Comparison of ENCODE assay signal across 1 cellular context in the genomic region with DNA sequence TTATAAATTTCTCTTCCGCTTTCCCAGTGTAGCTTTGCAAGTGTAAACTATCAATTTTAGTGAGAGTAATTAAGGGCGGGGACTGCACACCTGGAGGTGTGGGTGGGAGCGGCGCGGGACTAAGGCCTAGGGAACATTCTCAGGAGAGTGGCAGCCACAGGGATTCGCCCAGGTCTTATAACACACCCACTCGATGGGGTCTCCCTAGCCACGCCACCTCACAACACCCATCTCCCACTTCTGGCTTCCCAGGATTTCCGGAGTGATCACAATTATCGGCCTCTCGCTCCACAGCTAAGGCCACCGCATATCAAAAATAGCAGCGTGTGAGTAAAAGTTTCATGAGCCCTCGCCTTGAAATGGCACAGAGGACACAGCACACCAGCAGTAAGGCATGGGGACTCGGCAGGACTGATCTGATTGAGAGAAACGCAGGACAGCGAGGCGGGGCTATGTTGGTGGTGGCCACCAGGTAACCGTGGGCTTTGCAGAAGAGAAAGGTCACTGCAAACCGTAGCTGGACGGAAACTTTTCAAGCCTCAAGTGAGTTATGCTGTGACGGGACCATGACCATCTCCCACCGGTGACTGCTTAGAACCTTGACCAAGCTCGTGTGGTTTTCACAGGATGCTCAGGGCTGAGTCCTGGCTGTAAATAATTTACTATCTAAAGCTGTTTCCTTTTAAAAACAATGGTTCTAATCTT.
A peak's percentile ranks its signal among the peaks of the same experiment; 100 is the strongest.
TF ChIP-seq lines count a peak whose summit lies in the region.

No MANE protein-coding gene starts in this region.

TF ChIP-seq in GM12878, 131 proteins besides CTCF, POLR2A, EP300 and RAD21 (continued from another document and continues in another):
- TF ChIP-seq ZSCAN29 (IDR thresholded peaks at IDR 0.05) (no peak), RFX5 (IDR thresholded peaks at IDR 0.05; ENCODE audit: low read depth, low read length) (no peak), SREBF1 (IDR thresholded peaks at IDR 0.05; ENCODE audit: low read length) (no peak), NBN (IDR thresholded peaks at IDR 0.05) (peak; percentile 61; the same call in 1 of the 2 replicates), ESRRA (IDR thresholded peaks at IDR 0.05; ENCODE audit: low read length) (no peak), YBX1 (IDR thresholded peaks at IDR 0.05) (no peak), NRF1 (conservative IDR thresholded peaks at IDR 0.05; ENCODE audit: low read depth, low read length) (no peak), BCL11A (IDR thresholded peaks at IDR 0.05; ENCODE audit: low read depth, low read length) (no peak), CBFB (IDR thresholded peaks at IDR 0.05; ENCODE audit: low read depth) (no peak), TCF12 (IDR thresholded peaks at IDR 0.05; ENCODE audit: low read depth, low read length) (no peak), SUZ12 (IDR thresholded peaks at IDR 0.05; ENCODE audit: unreplicated experiment) (no peak), CEBPB (IDR thresholded peaks at IDR 0.05; ENCODE audit: borderline replicate concordance in 1 of 2, low read depth in 2 of 2, low read length in 2 of 2) (no peak), RUNX3 (IDR thresholded peaks at IDR 0.05; ENCODE audit: low read length) (no peak), TCF7 (IDR thresholded peaks at IDR 0.05; ENCODE audit: borderline replicate concordance) (no peak), TBL1XR1 (IDR thresholded peaks at IDR 0.05; ENCODE audit: low read depth, low read length) (no peak), PML (IDR thresholded peaks at IDR 0.05; ENCODE audit: low read length) (no peak), WRNIP1 (IDR thresholded peaks at IDR 0.05; ENCODE audit: borderline replicate concordance, low read depth, low read length) (no peak), IRF4 (IDR thresholded peaks at IDR 0.05; ENCODE audit: low read depth, low read length) (no peak), JUND (IDR thresholded peaks at IDR 0.05; ENCODE audit: low read depth, low read length) (no peak), SP1 (IDR thresholded peaks at IDR 0.05; ENCODE audit: low read depth, low read length) (no peak), PAX8 (IDR thresholded peaks at IDR 0.05) (no peak), ZNF207 (IDR thresholded peaks at IDR 0.05; ENCODE audit: borderline replicate concordance) (no peak; the same call in 1 of the 2 replicates), KDM1A (IDR thresholded peaks at IDR 0.05; ENCODE audit: borderline replicate concordance) (no peak), ZZZ3 (IDR thresholded peaks at IDR 0.05; ENCODE audit: control insufficient read depth, insufficient read length, low read depth) (no peak), POLR2AphosphoS2 (IDR thresholded peaks at IDR 0.05; ENCODE audit: low read depth, low read length) (no peak), KLF5 (IDR thresholded peaks at IDR 0.05; ENCODE audit: partially characterized antibody) (no peak), ZNF217 (IDR thresholded peaks at IDR 0.05) (no peak), ZBED1 (IDR thresholded peaks at IDR 0.05; ENCODE audit: borderline replicate concordance) (no peak), SREBF2 (IDR thresholded peaks at IDR 0.05; ENCODE audit: low read length) (no peak), FOS (IDR thresholded peaks at IDR 0.05; ENCODE audit: borderline replicate concordance, extremely low read depth, insufficient read length) (no peak)
- TF ChIP-seq, protein P1, sequence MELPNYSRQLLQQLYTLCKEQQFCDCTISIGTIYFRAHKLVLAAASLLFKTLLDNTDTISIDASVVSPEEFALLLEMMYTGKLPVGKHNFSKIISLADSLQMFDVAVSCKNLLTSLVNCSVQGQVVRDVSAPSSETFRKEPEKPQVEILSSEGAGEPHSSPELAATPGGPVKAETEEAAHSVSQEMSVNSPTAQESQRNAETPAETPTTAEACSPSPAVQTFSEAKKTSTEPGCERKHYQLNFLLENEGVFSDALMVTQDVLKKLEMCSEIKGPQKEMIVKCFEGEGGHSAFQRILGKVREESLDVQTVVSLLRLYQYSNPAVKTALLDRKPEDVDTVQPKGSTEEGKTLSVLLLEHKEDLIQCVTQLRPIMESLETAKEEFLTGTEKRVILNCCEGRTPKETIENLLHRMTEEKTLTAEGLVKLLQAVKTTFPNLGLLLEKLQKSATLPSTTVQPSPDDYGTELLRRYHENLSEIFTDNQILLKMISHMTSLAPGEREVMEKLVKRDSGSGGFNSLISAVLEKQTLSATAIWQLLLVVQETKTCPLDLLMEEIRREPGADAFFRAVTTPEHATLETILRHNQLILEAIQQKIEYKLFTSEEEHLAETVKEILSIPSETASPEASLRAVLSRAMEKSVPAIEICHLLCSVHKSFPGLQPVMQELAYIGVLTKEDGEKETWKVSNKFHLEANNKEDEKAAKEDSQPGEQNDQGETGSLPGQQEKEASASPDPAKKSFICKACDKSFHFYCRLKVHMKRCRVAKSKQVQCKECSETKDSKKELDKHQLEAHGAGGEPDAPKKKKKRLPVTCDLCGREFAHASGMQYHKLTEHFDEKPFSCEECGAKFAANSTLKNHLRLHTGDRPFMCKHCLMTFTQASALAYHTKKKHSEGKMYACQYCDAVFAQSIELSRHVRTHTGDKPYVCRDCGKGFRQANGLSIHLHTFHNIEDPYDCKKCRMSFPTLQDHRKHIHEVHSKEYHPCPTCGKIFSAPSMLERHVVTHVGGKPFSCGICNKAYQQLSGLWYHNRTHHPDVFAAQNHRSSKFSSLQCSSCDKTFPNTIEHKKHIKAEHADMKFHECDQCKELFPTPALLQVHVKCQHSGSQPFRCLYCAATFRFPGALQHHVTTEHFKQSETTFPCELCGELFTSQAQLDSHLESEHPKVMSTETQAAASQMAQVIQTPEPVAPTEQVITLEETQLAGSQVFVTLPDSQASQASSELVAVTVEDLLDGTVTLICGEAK (IDR thresholded peaks at IDR 0.05; ENCODE audit: borderline replicate concordance), result no peak
- TF ChIP-seq, protein P2, sequence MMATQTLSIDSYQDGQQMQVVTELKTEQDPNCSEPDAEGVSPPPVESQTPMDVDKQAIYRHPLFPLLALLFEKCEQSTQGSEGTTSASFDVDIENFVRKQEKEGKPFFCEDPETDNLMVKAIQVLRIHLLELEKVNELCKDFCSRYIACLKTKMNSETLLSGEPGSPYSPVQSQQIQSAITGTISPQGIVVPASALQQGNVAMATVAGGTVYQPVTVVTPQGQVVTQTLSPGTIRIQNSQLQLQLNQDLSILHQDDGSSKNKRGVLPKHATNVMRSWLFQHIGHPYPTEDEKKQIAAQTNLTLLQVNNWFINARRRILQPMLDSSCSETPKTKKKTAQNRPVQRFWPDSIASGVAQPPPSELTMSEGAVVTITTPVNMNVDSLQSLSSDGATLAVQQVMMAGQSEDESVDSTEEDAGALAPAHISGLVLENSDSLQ (IDR thresholded peaks at IDR 0.05), result no peak
- TF ChIP-seq, protein P3, sequence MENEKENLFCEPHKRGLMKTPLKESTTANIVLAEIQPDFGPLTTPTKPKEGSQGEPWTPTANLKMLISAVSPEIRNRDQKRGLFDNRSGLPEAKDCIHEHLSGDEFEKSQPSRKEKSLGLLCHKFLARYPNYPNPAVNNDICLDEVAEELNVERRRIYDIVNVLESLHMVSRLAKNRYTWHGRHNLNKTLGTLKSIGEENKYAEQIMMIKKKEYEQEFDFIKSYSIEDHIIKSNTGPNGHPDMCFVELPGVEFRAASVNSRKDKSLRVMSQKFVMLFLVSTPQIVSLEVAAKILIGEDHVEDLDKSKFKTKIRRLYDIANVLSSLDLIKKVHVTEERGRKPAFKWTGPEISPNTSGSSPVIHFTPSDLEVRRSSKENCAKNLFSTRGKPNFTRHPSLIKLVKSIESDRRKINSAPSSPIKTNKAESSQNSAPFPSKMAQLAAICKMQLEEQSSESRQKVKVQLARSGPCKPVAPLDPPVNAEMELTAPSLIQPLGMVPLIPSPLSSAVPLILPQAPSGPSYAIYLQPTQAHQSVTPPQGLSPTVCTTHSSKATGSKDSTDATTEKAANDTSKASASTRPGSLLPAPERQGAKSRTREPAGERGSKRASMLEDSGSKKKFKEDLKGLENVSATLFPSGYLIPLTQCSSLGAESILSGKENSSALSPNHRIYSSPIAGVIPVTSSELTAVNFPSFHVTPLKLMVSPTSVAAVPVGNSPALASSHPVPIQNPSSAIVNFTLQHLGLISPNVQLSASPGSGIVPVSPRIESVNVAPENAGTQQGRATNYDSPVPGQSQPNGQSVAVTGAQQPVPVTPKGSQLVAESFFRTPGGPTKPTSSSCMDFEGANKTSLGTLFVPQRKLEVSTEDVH (IDR thresholded peaks at IDR 0.05; ENCODE audit: low read depth, partially characterized antibody), result no peak
- TF ChIP-seq, protein P4, sequence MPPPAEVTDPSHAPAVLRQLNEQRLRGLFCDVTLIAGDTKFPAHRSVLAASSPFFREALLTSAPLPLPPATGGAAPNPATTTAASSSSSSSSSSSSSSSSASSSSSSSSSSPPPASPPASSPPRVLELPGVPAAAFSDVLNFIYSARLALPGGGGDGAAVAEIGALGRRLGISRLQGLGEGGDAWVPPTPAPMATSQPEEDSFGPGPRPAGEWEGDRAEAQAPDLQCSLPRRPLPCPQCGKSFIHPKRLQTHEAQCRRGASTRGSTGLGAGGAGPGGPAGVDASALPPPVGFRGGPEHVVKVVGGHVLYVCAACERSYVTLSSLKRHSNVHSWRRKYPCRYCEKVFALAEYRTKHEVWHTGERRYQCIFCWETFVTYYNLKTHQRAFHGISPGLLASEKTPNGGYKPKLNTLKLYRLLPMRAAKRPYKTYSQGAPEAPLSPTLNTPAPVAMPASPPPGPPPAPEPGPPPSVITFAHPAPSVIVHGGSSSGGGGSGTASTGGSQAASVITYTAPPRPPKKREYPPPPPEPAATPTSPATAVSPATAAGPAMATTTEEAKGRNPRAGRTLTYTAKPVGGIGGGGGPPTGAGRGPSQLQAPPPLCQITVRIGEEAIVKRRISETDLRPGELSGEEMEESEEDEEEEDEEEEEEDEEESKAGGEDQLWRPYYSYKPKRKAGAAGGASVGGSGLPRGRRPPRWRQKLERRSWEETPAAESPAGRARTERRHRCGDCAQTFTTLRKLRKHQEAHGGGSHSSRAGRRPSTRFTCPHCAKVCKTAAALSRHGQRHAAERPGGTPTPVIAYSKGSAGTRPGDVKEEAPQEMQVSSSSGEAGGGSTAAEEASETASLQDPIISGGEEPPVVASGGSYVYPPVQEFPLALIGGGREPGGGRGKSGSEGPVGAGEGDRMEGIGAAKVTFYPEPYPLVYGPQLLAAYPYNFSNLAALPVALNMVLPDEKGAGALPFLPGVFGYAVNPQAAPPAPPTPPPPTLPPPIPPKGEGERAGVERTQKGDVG (CRISPR knock-in tag; IDR thresholded peaks at IDR 0.05), result no peak
- TF ChIP-seq, protein P5, sequence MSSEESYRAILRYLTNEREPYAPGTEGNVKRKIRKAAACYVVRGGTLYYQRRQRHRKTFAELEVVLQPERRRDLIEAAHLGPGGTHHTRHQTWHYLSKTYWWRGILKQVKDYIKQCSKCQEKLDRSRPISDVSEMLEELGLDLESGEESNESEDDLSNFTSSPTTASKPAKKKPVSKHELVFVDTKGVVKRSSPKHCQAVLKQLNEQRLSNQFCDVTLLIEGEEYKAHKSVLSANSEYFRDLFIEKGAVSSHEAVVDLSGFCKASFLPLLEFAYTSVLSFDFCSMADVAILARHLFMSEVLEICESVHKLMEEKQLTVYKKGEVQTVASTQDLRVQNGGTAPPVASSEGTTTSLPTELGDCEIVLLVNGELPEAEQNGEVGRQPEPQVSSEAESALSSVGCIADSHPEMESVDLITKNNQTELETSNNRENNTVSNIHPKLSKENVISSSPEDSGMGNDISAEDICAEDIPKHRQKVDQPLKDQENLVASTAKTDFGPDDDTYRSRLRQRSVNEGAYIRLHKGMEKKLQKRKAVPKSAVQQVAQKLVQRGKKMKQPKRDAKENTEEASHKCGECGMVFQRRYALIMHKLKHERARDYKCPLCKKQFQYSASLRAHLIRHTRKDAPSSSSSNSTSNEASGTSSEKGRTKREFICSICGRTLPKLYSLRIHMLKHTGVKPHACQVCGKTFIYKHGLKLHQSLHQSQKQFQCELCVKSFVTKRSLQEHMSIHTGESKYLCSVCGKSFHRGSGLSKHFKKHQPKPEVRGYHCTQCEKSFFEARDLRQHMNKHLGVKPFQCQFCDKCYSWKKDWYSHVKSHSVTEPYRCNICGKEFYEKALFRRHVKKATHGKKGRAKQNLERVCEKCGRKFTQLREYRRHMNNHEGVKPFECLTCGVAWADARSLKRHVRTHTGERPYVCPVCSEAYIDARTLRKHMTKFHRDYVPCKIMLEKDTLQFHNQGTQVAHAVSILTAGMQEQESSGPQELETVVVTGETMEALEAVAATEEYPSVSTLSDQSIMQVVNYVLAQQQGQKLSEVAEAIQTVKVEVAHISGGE (CRISPR knock-in tag; IDR thresholded peaks at IDR 0.05), result no peak
- TF ChIP-seq, protein P6, sequence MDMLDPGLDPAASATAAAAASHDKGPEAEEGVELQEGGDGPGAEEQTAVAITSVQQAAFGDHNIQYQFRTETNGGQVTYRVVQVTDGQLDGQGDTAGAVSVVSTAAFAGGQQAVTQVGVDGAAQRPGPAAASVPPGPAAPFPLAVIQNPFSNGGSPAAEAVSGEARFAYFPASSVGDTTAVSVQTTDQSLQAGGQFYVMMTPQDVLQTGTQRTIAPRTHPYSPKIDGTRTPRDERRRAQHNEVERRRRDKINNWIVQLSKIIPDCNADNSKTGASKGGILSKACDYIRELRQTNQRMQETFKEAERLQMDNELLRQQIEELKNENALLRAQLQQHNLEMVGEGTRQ (IDR thresholded peaks at IDR 0.05; ENCODE audit: borderline replicate concordance, low read depth, low read length), result no peak
- TF ChIP-seq, protein P7, sequence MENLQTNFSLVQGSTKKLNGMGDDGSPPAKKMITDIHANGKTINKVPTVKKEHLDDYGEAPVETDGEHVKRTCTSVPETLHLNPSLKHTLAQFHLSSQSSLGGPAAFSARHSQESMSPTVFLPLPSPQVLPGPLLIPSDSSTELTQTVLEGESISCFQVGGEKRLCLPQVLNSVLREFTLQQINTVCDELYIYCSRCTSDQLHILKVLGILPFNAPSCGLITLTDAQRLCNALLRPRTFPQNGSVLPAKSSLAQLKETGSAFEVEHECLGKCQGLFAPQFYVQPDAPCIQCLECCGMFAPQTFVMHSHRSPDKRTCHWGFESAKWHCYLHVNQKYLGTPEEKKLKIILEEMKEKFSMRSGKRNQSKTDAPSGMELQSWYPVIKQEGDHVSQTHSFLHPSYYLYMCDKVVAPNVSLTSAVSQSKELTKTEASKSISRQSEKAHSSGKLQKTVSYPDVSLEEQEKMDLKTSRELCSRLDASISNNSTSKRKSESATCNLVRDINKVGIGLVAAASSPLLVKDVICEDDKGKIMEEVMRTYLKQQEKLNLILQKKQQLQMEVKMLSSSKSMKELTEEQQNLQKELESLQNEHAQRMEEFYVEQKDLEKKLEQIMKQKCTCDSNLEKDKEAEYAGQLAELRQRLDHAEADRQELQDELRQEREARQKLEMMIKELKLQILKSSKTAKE (IDR thresholded peaks at IDR 0.05; ENCODE audit: low read depth, poor library complexity, severe bottlenecking), result peak; percentile 19
